In genomic region chrX:6803607-6804006, GRCh38 we compare ENCODE assay signal across 29 cellular contexts.
"Had no signal": no experiment of that assay in that cellular context is flagged by ENCODE, and none has a peak within 500 bp of the region (broad histone marks: within the 10 kb centered on the region; RNA-seq: fewer than 3 reads in every experiment).

No MANE protein-coding gene starts in this region.

- H3K9me3 ChIP-seq: colonic mucosa, esophagus muscularis mucosa, esophagus squamous epithelium, gastrocnemius medialis, gastroesophageal sphincter, heart right ventricle had no signal

- H3K36me3 ChIP-seq: colonic mucosa, esophagus muscularis mucosa, esophagus squamous epithelium, gastrocnemius medialis, gastroesophageal sphincter, heart left ventricle, heart right ventricle had no signal

- H3K4me3 ChIP-seq: colonic mucosa, coronary artery, dorsolateral prefrontal cortex, esophagus muscularis mucosa, esophagus squamous epithelium, gastrocnemius medialis, gastroesophageal sphincter, heart left ventricle, heart right ventricle had no signal

- H3K4me1 Mint-ChIP-seq: endodermal cell had no signal

- FAIRE-seq: colon, endometrium, endothelial cell of umbilical vein, frontal cortex had no signal

- H3K27me3 ChIP-seq: colonic mucosa, esophagus muscularis mucosa, esophagus squamous epithelium, foreskin keratinocyte, gastrocnemius medialis, gastroesophageal sphincter, heart left ventricle, heart right ventricle had no signal

- H3K27me3 Mint-ChIP-seq: dendritic cell treated with granulocyte-macrophage colony-stimulating factor and Interleukin-4, amounts not matched to agents 40 ng/mL and 50 ng/mL, for 4 days; effector memory CD8-positive, alpha-beta T cell had no signal

- H3K27ac ChIP-seq: colonic mucosa, coronary artery, dorsolateral prefrontal cortex, epithelial cell of prostate, esophagus muscularis mucosa, esophagus squamous epithelium, foreskin keratinocyte, gastrocnemius medialis, gastroesophageal sphincter, heart left ventricle, heart right ventricle had no signal

- H3K27ac Mint-ChIP-seq: dendritic cell treated with granulocyte-macrophage colony-stimulating factor and Interleukin-4, amounts not matched to agents 40 ng/mL and 50 ng/mL, for 4 days; effector memory CD8-positive, alpha-beta T cell; endodermal cell had no signal

- ATAC-seq: effector memory CD8-positive, alpha-beta T cell; esophagus mucosa; foreskin keratinocyte; gastrocnemius medialis; gastroesophageal sphincter; heart left ventricle; heart right ventricle had no signal

- DNase-seq: colonic mucosa; cortex of kidney; dermis blood vessel endothelial cell; dorsolateral prefrontal cortex; effector CD4-positive, alpha-beta T cell; effector CD8-positive, alpha-beta T cell; effector memory CD4-positive, alpha-beta T cell; effector memory CD8-positive, alpha-beta T cell; endodermal cell; erythroblast; esophagus squamous epithelium; foreskin fibroblast; foreskin keratinocyte; foreskin melanocyte; gastrocnemius medialis; glutamatergic neuron; head of caudate nucleus; heart left ventricle; heart right ventricle had no signal

- H3K9me3 Mint-ChIP-seq: effector memory CD8-positive, alpha-beta T cell; endodermal cell had no signal

- H3K4me3 Mint-ChIP-seq: dendritic cell treated with granulocyte-macrophage colony-stimulating factor and Interleukin-4, amounts not matched to agents 40 ng/mL and 50 ng/mL, for 4 days; effector memory CD8-positive, alpha-beta T cell; endodermal cell had no signal

- H3K4me1 ChIP-seq: colonic mucosa, esophagus muscularis mucosa, esophagus squamous epithelium, foreskin keratinocyte, gastrocnemius medialis, gastroesophageal sphincter, heart left ventricle, heart right ventricle had no signal
